20 cellular contexts compared by ENCODE assay signal in genomic region chr19:5992756-5993155, GRCh38. TPM values are rescaled to one million over a fixed set of nuclear protein-coding genes. Genes with fewer than 3 reads are reported as not detected.
DNase-seq lines count a peak whose midpoint lies in the region; ATAC-seq and TF ChIP-seq lines count a peak whose summit lies in the region.
"Had no signal": no experiment of that assay in that cellular context is flagged by ENCODE, and none has a peak within 500 bp of the region (broad histone marks: within the 10 kb centered on the region; RNA-seq: fewer than 3 reads in every experiment).

No MANE protein-coding gene starts in this region.

- H3K4me1 ChIP-seq in A673 (ENCODE audit: insufficient read depth, low read length, poor library complexity, severe bottlenecking), result peaks cover 3% of the 10 kb centered on the region
- peaks cover 17% of the 10 kb centered on the region for H3K4me1 ChIP-seq in hepatocyte (ENCODE audit: insufficient read depth)
- peaks cover 13% of the 10 kb centered on the region for H3K4me1 ChIP-seq in rectal smooth muscle tissue (ENCODE audit: control insufficient read depth, insufficient read depth, low read length)

- H3K4me3 ChIP-seq in A673 (ENCODE audit: low read depth, low read length, poor library complexity, severe bottlenecking), result no peak overlapping the region
- H3K4me3 ChIP-seq in hepatocyte, result no peak overlapping the region
- H3K4me3 ChIP-seq in rectal smooth muscle tissue (ENCODE audit: low read length), result no peak overlapping the region
- H3K4me3 ChIP-seq: GM12878 had no signal

- no peak overlapping the region for H3K9ac ChIP-seq in rectal smooth muscle tissue (ENCODE audit: low read length)

- H3K4me3 Mint-ChIP-seq in stimulated activated naive B cell treated with anti-CD40 and anti-IgM and Interleukin-4, amounts not matched to agents 10 μg/mL and 1 μg/mL and 100 μg/mL, for 72 hours, result no peak overlapping the region
- H3K4me3 Mint-ChIP-seq: CD4-positive, alpha-beta T cell had no signal

- DNase-seq in A673 (ENCODE audit: low spot score) (no peak), RWPE1 (ENCODE audit: low spot score) (no peak), hepatocyte (ENCODE audit: low spot score) (no peak), left lobe of liver (ENCODE audit: low spot score) (no peak), NCI-H2196 treated with DMSO at 0.1 percent for 48 hours (lab: John Stamatoyannopoulos, UW; ENCODE audit: unreplicated experiment) (no peak), cortex of kidney (lab: John Stamatoyannopoulos, UW) (no peak)
- DNase-seq in stimulated activated naive B cell treated with anti-CD40 and anti-IgM and Interleukin-4, amounts not matched to agents 10 μg/mL and 1 μg/mL and 100 μg/mL, for 72 hours, result no peak
- DNase-seq: CD4-positive, alpha-beta T cell; EL; KG1; NCI-H1105 treated with DMSO at 0.1 percent for 48 hours; NCI-H1694; NCI-H510A; NCI-H748 treated with DMSO at 0.1 percent for 48 hours; NK-92 treated with Interleukin-12 subunit alpha and Interleukin-12 subunit beta, amount 100 ng/mL, for 24 hours; SHP77 had no signal

- no peak for ATAC-seq in stimulated activated naive B cell treated with anti-CD40 and anti-IgM and Interleukin-4, amounts not matched to agents 10 μg/mL and 1 μg/mL and 100 μg/mL, for 72 hours (replicated peaks)
- ATAC-seq in left lobe of liver, result no peak
- ATAC-seq: GM12878, HepG2 had no signal

- H3K9me3 Mint-ChIP-seq in stimulated activated naive B cell treated with anti-CD40 and anti-IgM and Interleukin-4, amounts not matched to agents 10 μg/mL and 1 μg/mL and 100 μg/mL, for 72 hours, result peaks cover 0 to 3% of the 10 kb centered on the region in 2 donors
- H3K9me3 Mint-ChIP-seq: CD4-positive, alpha-beta T cell had no signal

- H3K27ac Mint-ChIP-seq in stimulated activated naive B cell treated with anti-CD40 and anti-IgM and Interleukin-4, amounts not matched to agents 10 μg/mL and 1 μg/mL and 100 μg/mL, for 72 hours, result no peak overlapping the region
- H3K27ac Mint-ChIP-seq: CD4-positive, alpha-beta T cell had no signal

- no peak overlapping the region for H2AFZ ChIP-seq in hepatocyte

- H4K20me1 ChIP-seq in hepatocyte (ENCODE audit: insufficient read depth, poor library complexity, severe bottlenecking), result no peaks in the 10 kb centered on the region

- peaks cover 0 to 9% of the 10 kb centered on the region in 2 donors for H3K27me3 Mint-ChIP-seq in stimulated activated naive B cell treated with anti-CD40 and anti-IgM and Interleukin-4, amounts not matched to agents 10 μg/mL and 1 μg/mL and 100 μg/mL, for 72 hours
- H3K27me3 Mint-ChIP-seq: CD4-positive, alpha-beta T cell had no signal

- no peak overlapping the region for H3K4me2 ChIP-seq in hepatocyte

- peak overlapping the region; percentile 37 for H3K27ac ChIP-seq in A673 (ENCODE audit: low read depth, low read length, poor library complexity, severe bottlenecking)
- H3K27ac ChIP-seq in RWPE1, result peak overlapping the region; percentile 42; the same call in 1 of the 2 replicates
- H3K27ac ChIP-seq in hepatocyte, result peak overlapping the region; percentile 46
- peak overlapping the region; percentile 56 for H3K27ac ChIP-seq in rectal smooth muscle tissue (ENCODE audit: low read depth, low read length)
- H3K27ac ChIP-seq: 22Rv1 had no signal

- no peaks in the 10 kb centered on the region for H3K79me2 ChIP-seq in hepatocyte

- no peaks in the 10 kb centered on the region for H3K9me2 ChIP-seq in hepatocyte (replicated peaks; ENCODE audit: insufficient read depth)

- no peak for TF ChIP-seq CTCF in A673 (conservative IDR thresholded peaks at IDR 0.05; ENCODE audit: low read depth, low read length)
- no peak for TF ChIP-seq CTCF in RWPE1 (conservative IDR thresholded peaks at IDR 0.05; ENCODE audit: low read depth)
- TF ChIP-seq CTCF in hepatocyte (IDR thresholded peaks at IDR 0.05; ENCODE audit: poor library complexity), result no peak

- H3K4me1 Mint-ChIP-seq in stimulated activated naive B cell treated with anti-CD40 and anti-IgM and Interleukin-4, amounts not matched to agents 10 μg/mL and 1 μg/mL and 100 μg/mL, for 72 hours, result peaks cover 6% of the 10 kb centered on the region in 2 donors

- intact Hi-C loops in A673 (cut with micrococcal nuclease; ENCODE audit: unreplicated experiment), result no loop called here

- no TSS peak for BruUV-seq in A673 (replicated peaks; lab: Mats Ljungman, UMichigan)

- POLR2A ChIA-PET in A673 (lab: Charles Lee; ENCODE audit: low non-redundant PET), result no interaction called here
- POLR2A ChIA-PET in RWPE1 (lab: Yijun Ruan, JAX; ENCODE audit: low non-redundant PET), result no interaction called here

- CTCF ChIA-PET in A673 (lab: Charles Lee), result no interaction called here
- CTCF ChIA-PET in RWPE1 (lab: Yijun Ruan, JAX), result no interaction called here

- WGBS in hepatocyte (ENCODE audit: low lambda C conversion rate, missing lambda C conversion rate), result 81% methylated on average over 11 of the region's 11 CpGs

- H3K36me3 Mint-ChIP-seq in stimulated activated naive B cell treated with anti-CD40 and anti-IgM and Interleukin-4, amounts not matched to agents 10 μg/mL and 1 μg/mL and 100 μg/mL, for 72 hours, result no peaks in the 10 kb centered on the region

- H3K27me3 ChIP-seq in A673 (replicated peaks; ENCODE audit: insufficient read depth, low read depth, low read length, poor library complexity) (no peaks in the 10 kb centered on the region), hepatocyte (no peaks in the 10 kb centered on the region), rectal smooth muscle tissue (ENCODE audit: control insufficient read depth, insufficient read depth, low read length) (no peaks in the 10 kb centered on the region)

- H3K9me3 ChIP-seq in A673 (ENCODE audit: low read depth, low read length, poor library complexity, severe bottlenecking), result no peaks in the 10 kb centered on the region
- H3K9me3 ChIP-seq in hepatocyte (ENCODE audit: low read depth), result no peaks in the 10 kb centered on the region

- H3K36me3 ChIP-seq in A673 (ENCODE audit: insufficient read depth, low read length, poor library complexity, severe bottlenecking) (no peaks in the 10 kb centered on the region), hepatocyte (replicated peaks; ENCODE audit: insufficient read depth, low read depth) (no peaks in the 10 kb centered on the region), rectal smooth muscle tissue (ENCODE audit: control insufficient read depth, insufficient read depth, low read length) (peaks cover 8% of the 10 kb centered on the region)

RNA-seq across cellular contexts. Expression of gene RANBP3, which starts 14.8 kb away (rescaled TPM):
- total RNA-seq in A673 (2021) (126 and 130 TPM in 2 replicates), hepatocyte (51.0 and 78.1 TPM in 2 replicates), left lobe of liver (22.8 TPM)
- polyA plus RNA-seq in hepatocyte, result 10.4 and 16.4 TPM in 2 replicates
